Comparison of ENCODE assay signal across 8 cellular contexts in genomic region chr2:160825433-160825832, GRCh38.
"Had no signal": no experiment of that assay in that cellular context is flagged by ENCODE, and none has a peak within 500 bp of the region (broad histone marks: within the 10 kb centered on the region; RNA-seq: fewer than 3 reads in every experiment).

No MANE protein-coding gene starts in this region.

- DNase-seq: H9, HCEC 1CT, HFFc6 had no signal

- H3K4me3 ChIP-seq: GM23338 had no signal

- H3K4me2 ChIP-seq: GM23338 had no signal

- ATAC-seq: GM23338, HepG2 had no signal

- H3K27ac ChIP-seq: HL-60 had no signal

- H2AFZ ChIP-seq: GM23338 had no signal

- FAIRE-seq: H1, H54, HepG2 had no signal
